In the genomic region with DNA sequence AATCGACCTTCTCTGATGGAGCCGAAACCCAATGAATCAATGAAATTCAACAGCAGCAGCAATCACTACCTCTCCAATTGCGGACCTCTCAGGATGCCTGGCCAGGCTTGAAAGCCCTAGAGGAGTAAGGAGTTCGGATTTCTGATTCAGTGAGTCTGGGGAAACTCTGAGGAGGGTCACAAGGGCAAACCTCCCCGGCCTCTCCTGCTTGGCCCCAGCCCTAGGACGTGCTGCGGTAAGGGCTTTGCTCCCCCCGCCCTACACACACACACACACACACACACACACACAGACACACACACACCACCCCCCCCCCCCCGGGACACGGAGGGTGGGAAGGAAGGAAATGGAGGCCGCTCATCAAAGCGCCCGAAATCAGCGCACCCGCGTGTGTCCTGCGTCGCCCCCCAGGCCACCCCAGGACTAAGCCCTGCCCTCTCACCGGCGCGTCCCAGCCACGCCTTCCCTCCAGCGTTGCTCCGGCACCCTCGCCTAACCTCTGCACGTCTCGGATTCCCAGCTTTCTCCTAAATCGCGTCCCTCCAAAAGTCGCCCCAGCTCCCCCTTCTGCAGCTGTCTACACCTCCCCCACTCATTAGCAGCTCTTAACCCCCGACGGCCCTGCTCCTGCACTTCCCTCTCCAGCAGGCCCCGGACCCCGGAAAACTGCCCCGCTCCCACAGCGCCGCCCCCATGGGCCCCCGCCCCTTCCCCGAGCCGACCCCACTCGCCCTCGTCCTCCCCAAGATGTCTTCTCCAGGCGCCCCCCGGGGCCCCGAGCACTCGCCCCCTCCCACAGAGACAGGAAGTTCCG, we compare ENCODE assay signal across 8 cellular contexts. TPM values are rescaled to one million over a fixed set of nuclear protein-coding genes. Genes with fewer than 3 reads are reported as not detected.
DNase-seq lines count a peak whose midpoint lies in the region; ATAC-seq and TF ChIP-seq lines count a peak whose summit lies in the region.

No MANE protein-coding gene starts in this region.

- TF ChIP-seq CTCF in endothelial cell (IDR thresholded peaks at IDR 0.05; ENCODE audit: unreplicated experiment): no peak

- peak overlapping the region; percentile 94 for H3K27ac Mint-ChIP-seq in endothelial cell (ENCODE audit: unreplicated experiment)
- peak overlapping the region; percentile 84 to 97 (median 92) for H3K27ac Mint-ChIP-seq in naive B cell

- no peak for TF ChIP-seq RAD21 in Ishikawa (IDR thresholded peaks at IDR 0.05; ENCODE audit: low read depth)

- H3K27me3 Mint-ChIP-seq in endothelial cell (ENCODE audit: unreplicated experiment): peaks cover 9% of the 10 kb centered on the region
- H3K27me3 Mint-ChIP-seq in naive B cell: no peaks in the 10 kb centered on the region

- DNase-seq in NCI-H345 (lab: John Stamatoyannopoulos, UW) (peak; percentile 17), NCI-H345 treated with DMSO at 0.1 percent for 48 hours (lab: John Stamatoyannopoulos, UW; ENCODE audit: unreplicated experiment) (no peak), endothelial cell (ENCODE audit: low spot score) (peak; percentile 50), naive B cell (peak; percentile 46), ureter (ENCODE audit: low spot score) (peak; percentile 61), midbrain (lab: John Stamatoyannopoulos, UW) (no peak)
- DNase-seq in activated CD4-positive, alpha-beta T cell treated with anti-CD3 and anti-CD28 coated beads, Interleukin-2, amount 50 U/mL, for 48 hours: peak; percentile 36 to 40

- H3K36me3 Mint-ChIP-seq in endothelial cell (ENCODE audit: low read depth, unreplicated experiment): peaks cover 3% of the 10 kb centered on the region
- no peaks in the 10 kb centered on the region for H3K36me3 Mint-ChIP-seq in naive B cell

- peak; percentile 22 to 43 for ATAC-seq in naive B cell (ENCODE audit: low read depth in 2 of 2)

- H3K4me1 Mint-ChIP-seq in endothelial cell (ENCODE audit: unreplicated experiment) (peaks cover 28% of the 10 kb centered on the region), naive B cell (peaks cover 28 to 49% (median 48%) of the 10 kb centered on the region in 3 donors)

- no peak for TF ChIP-seq EP300 in Ishikawa (IDR thresholded peaks at IDR 0.05; ENCODE audit: borderline replicate concordance)

- no peaks in the 10 kb centered on the region for H3K9me3 Mint-ChIP-seq in endothelial cell (ENCODE audit: unreplicated experiment)
- H3K9me3 Mint-ChIP-seq in naive B cell: no peaks in the 10 kb centered on the region

- H3K4me3 Mint-ChIP-seq in endothelial cell (ENCODE audit: unreplicated experiment): peak overlapping the region; percentile 97
- H3K4me3 Mint-ChIP-seq in naive B cell: peak overlapping the region; percentile 94 to 99 (median 96)

TF ChIP-seq in Ishikawa, 13 proteins besides CTCF, POLR2A, EP300 and RAD21:
- TF ChIP-seq NFIC (IDR thresholded peaks at IDR 0.05): no peak
- TF ChIP-seq FOXM1 (IDR thresholded peaks at IDR 0.05; ENCODE audit: borderline replicate concordance, low read depth): no peak
- no peak for TF ChIP-seq YY1 (IDR thresholded peaks at IDR 0.05; ENCODE audit: low read depth)
- TF ChIP-seq, protein P1, sequence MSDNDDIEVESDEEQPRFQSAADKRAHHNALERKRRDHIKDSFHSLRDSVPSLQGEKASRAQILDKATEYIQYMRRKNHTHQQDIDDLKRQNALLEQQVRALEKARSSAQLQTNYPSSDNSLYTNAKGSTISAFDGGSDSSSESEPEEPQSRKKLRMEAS (IDR thresholded peaks at IDR 0.05): 0 out of 2 replicates have a peak, but pooled peaks have one; percentile 42

RNA-seq across cellular contexts. Expression of a gene that starts 0.7 kb away (rescaled TPM):
- total RNA-seq in endothelial cell (ENCODE audit: unreplicated experiment) (93.7 TPM), ureter (78.5 TPM)
- 10 to 100 TPM; 30.9 to 43.4 (median 37.3) TPM for polyA plus RNA-seq in naive B cell (ENCODE audit: low read depth in 6 of 6)

Comparison
In these comparisons a context has a peak if more than half of its experiments do, and no peak if none do; other contexts are left out.
1. DNase-seq: peak in NCI-H345 (single experiment), activated CD4-positive, alpha-beta T cell treated with anti-CD3 and anti-CD28 coated beads, Interleukin-2, amount 50 U/mL, for 48 hours (2 of 2), endothelial cell (single experiment), naive B cell (single experiment) and ureter (single experiment); none in NCI-H345 treated with DMSO at 0.1 percent for 48 hours (single experiment) and midbrain (single experiment).